Comparison of ENCODE assay signal across 23 cellular contexts in the genomic region with DNA sequence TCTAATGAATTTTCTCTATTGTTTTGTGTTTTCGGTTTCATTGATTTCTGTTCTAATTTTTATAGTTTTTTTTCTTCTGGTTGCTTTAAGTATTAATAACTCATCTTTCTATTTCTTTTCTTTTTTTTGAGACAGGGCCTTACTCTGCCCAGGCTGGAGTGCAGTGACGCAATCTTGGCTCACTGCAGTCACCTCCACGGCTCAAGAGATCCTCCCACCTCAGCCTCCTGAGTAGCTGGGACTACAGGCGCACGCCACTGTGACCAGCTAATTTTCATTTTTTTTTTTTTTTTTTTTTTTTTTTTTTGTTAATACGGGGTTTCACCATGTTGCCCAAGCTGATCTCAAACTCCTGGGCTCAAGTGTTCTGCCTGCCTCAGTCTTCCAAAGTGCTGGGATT. TPM values are rescaled to one million over a fixed set of nuclear protein-coding genes. Genes with fewer than 3 reads are reported as not detected.
"Had no signal": no experiment of that assay in that cellular context is flagged by ENCODE, and none has a peak within 500 bp of the region (broad histone marks: within the 10 kb centered on the region; RNA-seq: fewer than 3 reads in every experiment).

No MANE protein-coding gene starts in this region.

- ATAC-seq: activated CD8-positive, alpha-beta T cell treated with anti-CD3 and anti-CD28 coated beads, Interleukin-2, amount 10 ng/mL, durations not matched to agents 7 days and 5 days; body of pancreas; SK-N-SH treated with all-trans-retinoic acid at 6 μM for 48 hours had no signal

- DNase-seq: activated CD4-positive, alpha-beta T cell treated with anti-CD3 and anti-CD28 coated beads for 48 hours; activated CD4-positive, alpha-beta T cell treated with anti-CD3 and anti-CD28 coated beads, Interleukin-2, amount 50 U/mL, for 4 hours; activated CD4-positive, CD25-positive, alpha-beta regulatory T cell treated with anti-CD3 and anti-CD28 coated beads, Interleukin-2, amount 50 U/mL, for 72 hours; activated CD8-positive, alpha-beta memory T cell treated with anti-CD3 and anti-CD28 coated beads, Interleukin-2, amount 50 U/mL, for 48 hours; activated CD8-positive, alpha-beta T cell treated with anti-CD3 and anti-CD28 coated beads, Interleukin-2, amount 10 ng/mL, durations not matched to agents 7 days and 5 days; activated effector memory CD4-positive, alpha-beta T cell treated with Interleukin-2 at 50 U/mL for 16 hours; activated naive CD4-positive, alpha-beta T cell; activated T-cell treated with anti-CD3 and anti-CD28 coated beads, Interleukin-2, amount 50 U/mL, for 1 hour; amniotic stem cell; body of pancreas; MV-4-11; NCI-H1092 treated with DMSO at 0.1 percent for 48 hours; NCI-H1436; NCI-H1694 treated with DMSO at 0.1 percent for 48 hours; NCI-H2029 treated with DMSO at 0.1 percent for 48 hours; NCI-H524; Peyer's patch; Right ventricle myocardium superior had no signal

- H3K4me3 ChIP-seq: ascending aorta, body of pancreas, Peyer's patch, SJSA1 had no signal

- H3K9me3 ChIP-seq: ascending aorta, body of pancreas, Peyer's patch, SJSA1 had no signal

- H3K36me3 ChIP-seq: ascending aorta, Peyer's patch, SJSA1 had no signal

- H3K27me3 ChIP-seq: ascending aorta, body of pancreas, Peyer's patch had no signal

- FAIRE-seq: bronchial epithelial cell had no signal

- H3K27ac ChIP-seq: ascending aorta, body of pancreas, Peyer's patch, RWPE1, SJSA1 had no signal

- H3K4me1 ChIP-seq: ascending aorta, SJSA1 had no signal

RNA-seq across cellular contexts. Expression of a gene that starts 14.5 kb away (rescaled TPM):
- total RNA-seq: ascending aorta had no signal
